ENCODE assay signal across 18 cellular contexts in the genomic region with DNA sequence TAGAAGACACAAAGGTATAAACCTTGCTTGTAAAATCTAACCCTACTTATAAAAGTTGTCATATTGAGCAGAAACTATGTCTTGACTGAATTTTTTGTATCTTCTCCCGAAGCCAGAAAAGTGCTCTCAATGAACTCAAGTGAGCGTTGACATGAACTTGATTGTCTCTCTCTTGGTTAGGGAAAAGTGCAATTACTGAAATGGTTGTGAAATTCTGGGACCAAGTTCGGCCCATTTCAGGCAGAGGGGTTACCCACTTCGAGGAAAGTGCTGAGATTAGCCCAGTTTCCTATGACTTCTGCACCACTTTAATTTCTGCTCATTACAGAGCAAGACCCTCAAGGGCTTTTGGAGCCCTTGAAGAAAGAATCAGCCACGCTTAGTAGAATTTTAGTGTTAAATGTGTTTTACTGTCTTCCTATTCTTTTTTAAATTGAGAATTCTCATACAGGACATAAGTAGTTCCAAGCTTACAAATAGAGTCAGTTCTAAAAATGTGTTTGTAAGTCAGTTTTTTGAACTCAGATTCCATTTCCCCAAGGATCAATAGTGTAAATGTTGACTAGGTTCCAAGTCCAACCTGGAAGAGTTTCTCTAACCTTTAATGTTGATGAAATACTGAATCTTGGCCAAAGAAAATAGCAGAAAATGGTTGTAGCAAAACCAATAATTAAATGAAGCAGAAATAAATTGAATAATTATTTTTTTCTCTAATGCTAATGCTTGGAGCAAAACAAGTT.
DNase-seq lines count a peak whose midpoint lies in the region; ATAC-seq and TF ChIP-seq lines count a peak whose summit lies in the region.
"Had no signal": no experiment of that assay in that cellular context is flagged by ENCODE, and none has a peak within 500 bp of the region (broad histone marks: within the 10 kb centered on the region; RNA-seq: fewer than 3 reads in every experiment).

No MANE protein-coding gene starts in this region.

- no peak overlapping the region for H3K9ac ChIP-seq in IMR-90 (ENCODE audit: low read depth, low read length)
- H3K9ac ChIP-seq: GM23248 had no signal

- H4K20me1 ChIP-seq in IMR-90 (ENCODE audit: insufficient read depth, low read length) = no peaks in the 10 kb centered on the region

- H2BK120ac ChIP-seq in IMR-90 (ENCODE audit: low read depth, low read length) = peak overlapping the region; percentile 41; the same call in 1 of the 2 replicates

- H3K4me2 ChIP-seq in IMR-90 (ENCODE audit: low read depth, low read length) = no peak overlapping the region

- H3K4me1 ChIP-seq in IMR-90 (ENCODE audit: control insufficient read depth, insufficient read depth, low read length) = no peaks in the 10 kb centered on the region; the same call in 1 of the 2 replicates
- peaks cover 0 to 27% (median 7%) of the 10 kb centered on the region in 4 donors for H3K4me1 ChIP-seq in right lobe of liver

- no peak for ATAC-seq in IMR-90 (ENCODE audit: low read depth)
- ATAC-seq in left lobe of liver = peak; percentile 52
- peak; percentile 52 to 74 (median 63) for ATAC-seq in right lobe of liver
- no peak for ATAC-seq in CD4-positive, alpha-beta T cell (ENCODE audit: poor library complexity)
- ATAC-seq: GM12878 had no signal

- no peak overlapping the region for H2AK9ac ChIP-seq in IMR-90 (replicated peaks; ENCODE audit: low read depth, low read length, poor library complexity)

- BruUV-seq in IMR-90 (replicated peaks; lab: Mats Ljungman, UMichigan) = no TSS peak

- H2AFZ ChIP-seq in IMR-90 (replicated peaks; ENCODE audit: low read length, poor library complexity) = no peak overlapping the region
- H2AFZ ChIP-seq: GM23248 had no signal

- H4K5ac ChIP-seq in IMR-90 (ENCODE audit: low read depth, low read length) = no peak overlapping the region

- in situ Hi-C loops in IMR-90 (cut with MboI; ENCODE audit: low sequenced_read_pairs) = no loop called here

- no peaks in the 10 kb centered on the region for H3K9me1 ChIP-seq in IMR-90 (ENCODE audit: insufficient read depth, low read length)

- no peaks in the 10 kb centered on the region for H3K36me3 ChIP-seq in IMR-90 (ENCODE audit: control insufficient read depth, insufficient read depth, low read length)
- H3K36me3 ChIP-seq in right lobe of liver = no peaks in the 10 kb centered on the region

- WGBS in IMR-90 (ENCODE audit: extremely low coverage in 2 of 2, insufficient read length in 1 of 2), 2 experiments = no CpG with 5 or more reads among the region's 5 CpGs
- WGBS in right lobe of liver (ENCODE audit: insufficient coverage, low coverage, low lambda C conversion rate, missing lambda C conversion rate) = 18% methylated on average over 5 of the region's 5 CpGs

- no peak overlapping the region for H2BK20ac ChIP-seq in IMR-90 (ENCODE audit: low read depth, low read length)

- CTCF ChIA-PET in IMR-90 (lab: Yijun Ruan, JAX) = interaction anchor here (0.6 to 2.9 kb wide), 2 partner anchors 139 to 145 kb away, joined by 3 to 23 read pairs; no protein-coding TSS in a partner anchor
- CTCF ChIA-PET in CD4-positive, alpha-beta T cell (lab: Charles Lee) = interaction anchor here (0.9 to 1.8 kb wide), 2 partner anchors 146 to 148 kb away, joined by 3 to 4 read pairs; no protein-coding TSS in a partner anchor

- no peak overlapping the region for H4K91ac ChIP-seq in IMR-90 (ENCODE audit: insufficient read depth, low read depth, low read length)

- no peak overlapping the region for H2AK5ac ChIP-seq in IMR-90 (ENCODE audit: low read depth, low read length)

- dilution Hi-C loops in IMR-90 (cut with HindIII; ENCODE audit: low sequenced_read_pairs, unreplicated experiment) = no loop called here

- H3K27me3 ChIP-seq in IMR-90 (ENCODE audit: control insufficient read depth, insufficient read depth, low read length) (peaks cover 3% of the 10 kb centered on the region; the same call in 1 of the 2 replicates), right lobe of liver (peaks cover 0 to 11% of the 10 kb centered on the region in 2 donors)
- H3K27me3 ChIP-seq in CD4-positive, alpha-beta T cell (ENCODE audit: control insufficient read depth, insufficient read depth, low read length) = no peaks in the 10 kb centered on the region

- no peaks in the 10 kb centered on the region for H3K79me1 ChIP-seq in IMR-90 (ENCODE audit: low read depth in 1 of 2, low read length in 2 of 2)

- no peak overlapping the region for H3K27ac Mint-ChIP-seq in CD4-positive, alpha-beta T cell
- H3K27ac Mint-ChIP-seq: CD4-positive, CD25-positive, alpha-beta regulatory T cell; CD8-positive, alpha-beta memory T cell had no signal

- H3K27ac ChIP-seq in IMR-90 (ENCODE audit: insufficient read depth, low read length) (peak overlapping the region; percentile 9; the same call in 1 of the 2 replicates), right lobe of liver (peak overlapping the region in 1 of 3 donors; percentile 49)
- no peak overlapping the region for H3K27ac ChIP-seq in CD4-positive, alpha-beta T cell (ENCODE audit: low read depth, low read length)
- H3K27ac ChIP-seq: GM23248 had no signal

- H3K4me1 Mint-ChIP-seq in CD4-positive, alpha-beta T cell (ENCODE audit: low read depth) = no peaks in the 10 kb centered on the region
- H3K4me1 Mint-ChIP-seq: CD4-positive, CD25-positive, alpha-beta regulatory T cell had no signal

- DNase-seq in IMR-90 = no peak
- DNase-seq in left lobe of liver (ENCODE audit: low spot score) = no peak
- no peak for DNase-seq in right lobe of liver
- no peak for DNase-seq in CD4-positive, alpha-beta T cell
- DNase-seq in SIG-M5 treated with dmso at 0.1 percent for 504 hours (lab: John Stamatoyannopoulos, UW; ENCODE audit: unreplicated experiment) = no peak
- no peak for DNase-seq in foreskin fibroblast
- DNase-seq: 8988T; C1 segment of cervical spinal cord; CD4-positive, CD25-positive, alpha-beta regulatory T cell; CD8-positive, alpha-beta memory T cell; DMS 273 treated with DMSO at 0.1 percent for 48 hours; DMS79; EL; GDM1; H7; HCEC 1CT had no signal

- H3K23ac ChIP-seq in IMR-90 (ENCODE audit: low read depth, low read length) = no peak overlapping the region

- H2BK5ac ChIP-seq in IMR-90 (ENCODE audit: low read depth, low read length, poor library complexity, severe bottlenecking) = no peak overlapping the region

- H3K27me3 Mint-ChIP-seq in CD4-positive, alpha-beta T cell = no peaks in the 10 kb centered on the region
- H3K27me3 Mint-ChIP-seq: CD4-positive, CD25-positive, alpha-beta regulatory T cell had no signal

- H3K9me3 ChIP-seq in IMR-90 (ENCODE audit: control insufficient read depth, insufficient read depth, low read length) = no peaks in the 10 kb centered on the region; the same call in none of the 2 replicates
- no peaks in the 10 kb centered on the region for H3K9me3 ChIP-seq in right lobe of liver
- no peaks in the 10 kb centered on the region for H3K9me3 ChIP-seq in CD4-positive, alpha-beta T cell (ENCODE audit: control insufficient read depth, low read length)

- no peak overlapping the region for H3K56ac ChIP-seq in IMR-90 (ENCODE audit: extremely low read depth, insufficient read depth, low read length)

- TF ChIP-seq CTCF in IMR-90 (conservative IDR thresholded peaks at IDR 0.05; ENCODE audit: low read depth, low read length) (no peak), right lobe of liver (IDR thresholded peaks at IDR 0.05) (no peak), foreskin fibroblast (IDR thresholded peaks at IDR 0.05; ENCODE audit: low read depth, low read length) (no peak)
- TF ChIP-seq CTCF in CD4-positive, alpha-beta T cell (IDR thresholded peaks at IDR 0.05) = no peak

- H3K36me3 Mint-ChIP-seq in CD4-positive, alpha-beta T cell (ENCODE audit: low read depth) = no peaks in the 10 kb centered on the region
- H3K36me3 Mint-ChIP-seq: CD4-positive, CD25-positive, alpha-beta regulatory T cell; CD8-positive, alpha-beta memory T cell had no signal

- H3K4me3 ChIP-seq in IMR-90 (ENCODE audit: insufficient read depth, low read depth, low read length) = no peak overlapping the region
- H3K4me3 ChIP-seq in right lobe of liver = no peak overlapping the region
- no peak overlapping the region for H3K4me3 ChIP-seq in foreskin fibroblast (ENCODE audit: low read depth in 1 of 2, low read length in 2 of 2)
- H3K4me3 ChIP-seq: GM12878, GM23248 had no signal

- no peak for TF ChIP-seq POLR2A in IMR-90 (IDR thresholded peaks at IDR 0.05; ENCODE audit: low read depth, low read length)
- TF ChIP-seq POLR2A in right lobe of liver (IDR thresholded peaks at IDR 0.05) = no peak

- no peak overlapping the region for H3K4me3 Mint-ChIP-seq in CD4-positive, alpha-beta T cell
- H3K4me3 Mint-ChIP-seq: CD4-positive, CD25-positive, alpha-beta regulatory T cell; CD8-positive, alpha-beta memory T cell had no signal

- no peak overlapping the region; the same call in 1 of the 2 replicates for H3K18ac ChIP-seq in IMR-90 (ENCODE audit: low read depth, low read length)

- H4K8ac ChIP-seq in IMR-90 (ENCODE audit: low read depth in 2 of 2, low read length in 2 of 2) = 0 out of 4 replicates have a peak overlapping the region, but pooled peaks of 1 of the 2 experiments have one; percentile 29

- no peak overlapping the region for H2BK15ac ChIP-seq in IMR-90 (ENCODE audit: low read depth, low read length)

- POLR2A ChIA-PET in IMR-90 (lab: Charles Lee; ENCODE audit: unreplicated experiment) = no interaction called here
- POLR2A ChIA-PET in CD4-positive, alpha-beta T cell (lab: Charles Lee) = no interaction called here

- intact Hi-C loops in IMR-90 (cut with micrococcal nuclease) = no loop called here
- intact Hi-C loops in right lobe of liver (cut with DNase I) = no loop called here
- intact Hi-C loops in CD4-positive, alpha-beta T cell (cut with DNase I, micrococcal nuclease) = no loop called here

- H3K14ac ChIP-seq in IMR-90 (replicated peaks; ENCODE audit: low read depth, low read length) = no peak overlapping the region

- TF ChIP-seq RAD21 in IMR-90 (IDR thresholded peaks at IDR 0.05; ENCODE audit: low read length) = no peak

- H3K9me3 Mint-ChIP-seq in CD4-positive, alpha-beta T cell = no peaks in the 10 kb centered on the region
- H3K9me3 Mint-ChIP-seq: CD8-positive, alpha-beta memory T cell had no signal

- H3K4ac ChIP-seq in IMR-90 (ENCODE audit: low read depth, low read length) = no peak overlapping the region

TF ChIP-seq in IMR-90, 13 proteins besides CTCF, POLR2A, EP300 and RAD21:
- TF ChIP-seq, protein P1, sequence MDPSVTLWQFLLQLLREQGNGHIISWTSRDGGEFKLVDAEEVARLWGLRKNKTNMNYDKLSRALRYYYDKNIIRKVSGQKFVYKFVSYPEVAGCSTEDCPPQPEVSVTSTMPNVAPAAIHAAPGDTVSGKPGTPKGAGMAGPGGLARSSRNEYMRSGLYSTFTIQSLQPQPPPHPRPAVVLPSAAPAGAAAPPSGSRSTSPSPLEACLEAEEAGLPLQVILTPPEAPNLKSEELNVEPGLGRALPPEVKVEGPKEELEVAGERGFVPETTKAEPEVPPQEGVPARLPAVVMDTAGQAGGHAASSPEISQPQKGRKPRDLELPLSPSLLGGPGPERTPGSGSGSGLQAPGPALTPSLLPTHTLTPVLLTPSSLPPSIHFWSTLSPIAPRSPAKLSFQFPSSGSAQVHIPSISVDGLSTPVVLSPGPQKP (IDR thresholded peaks at IDR 0.05; ENCODE audit: borderline replicate concordance, low read depth, low read length) = no peak
- TF ChIP-seq RFX5 (IDR thresholded peaks at IDR 0.05; ENCODE audit: low read depth, low read length) = no peak

Comparison
In these comparisons a context has a peak if more than half of its experiments do, and no peak if none do; other contexts are left out.
1. ATAC-seq: peak in left lobe of liver (single experiment) and right lobe of liver (4 of 4); none in IMR-90 (single experiment) and CD4-positive, alpha-beta T cell (single experiment).